In genomic region chr19:5803752-5804515, GRCh38 we compare ENCODE assay signal across 1 cellular context.
TF ChIP-seq lines count a peak whose summit lies in the region.

No MANE protein-coding gene starts in this region.

TF ChIP-seq in HEK293, 187 proteins besides CTCF, POLR2A, EP300 and RAD21 (continued from another document and continues in another):
- TF ChIP-seq ZNF138 (tag by site-specific recombination; IDR thresholded peaks at IDR 0.05; ENCODE audit: borderline replicate concordance): no peak
- peak; percentile 83 for TF ChIP-seq ZNF335 (tag by site-specific recombination; conservative IDR thresholded peaks at IDR 0.05)
- peak; percentile 88 for TF ChIP-seq ZBTB7A (tag by site-specific recombination; IDR thresholded peaks at IDR 0.05; ENCODE audit: low read depth)
- no peak for TF ChIP-seq ZNF174 (tag by site-specific recombination; IDR thresholded peaks at IDR 0.05)
- TF ChIP-seq ZNF624 (tag by site-specific recombination; IDR thresholded peaks at IDR 0.05): no peak
- no peak for TF ChIP-seq AEBP2 (tag by site-specific recombination; IDR thresholded peaks at IDR 0.05; ENCODE audit: borderline replicate concordance)
- no peak for TF ChIP-seq ZSCAN4 (tag by site-specific recombination; IDR thresholded peaks at IDR 0.05)
- no peak; the same call in 1 of the 2 replicates for TF ChIP-seq ZNF148 (tag by site-specific recombination; IDR thresholded peaks at IDR 0.05; ENCODE audit: borderline replicate concordance)
- TF ChIP-seq ZBTB21 (tag by site-specific recombination; IDR thresholded peaks at IDR 0.05): no peak
- TF ChIP-seq ZFP69B (tag by site-specific recombination; IDR thresholded peaks at IDR 0.05): peak; percentile 48; the same call in 1 of the 2 replicates
- no peak for TF ChIP-seq ZNF18 (tag by site-specific recombination; IDR thresholded peaks at IDR 0.05)
- TF ChIP-seq TRIM28 (IDR thresholded peaks at IDR 0.05; ENCODE audit: borderline replicate concordance, low read length): no peak
- no peak for TF ChIP-seq ZNF530 (tag by site-specific recombination; IDR thresholded peaks at IDR 0.05; ENCODE audit: low read depth)
- TF ChIP-seq PATZ1 (tag by site-specific recombination; IDR thresholded peaks at IDR 0.05): peak; percentile 99
- TF ChIP-seq ZNF2 (tag by site-specific recombination; IDR thresholded peaks at IDR 0.05): peak; percentile 93
- TF ChIP-seq ZNF776 (tag by site-specific recombination; IDR thresholded peaks at IDR 0.05; ENCODE audit: borderline replicate concordance): no peak
- no peak for TF ChIP-seq GFI1B (tag by site-specific recombination; IDR thresholded peaks at IDR 0.05)
- no peak for TF ChIP-seq ZNF175 (tag by site-specific recombination; IDR thresholded peaks at IDR 0.05)
- no peak for TF ChIP-seq ZNF571 (tag by site-specific recombination; IDR thresholded peaks at IDR 0.05)
- TF ChIP-seq ZNF398 (tag by site-specific recombination; IDR thresholded peaks at IDR 0.05): peak; percentile 60
- no peak for TF ChIP-seq SCRT2 (tag by site-specific recombination; IDR thresholded peaks at IDR 0.05)
- TF ChIP-seq FEZF1 (tag by site-specific recombination; IDR thresholded peaks at IDR 0.05): no peak
- no peak for TF ChIP-seq ZNF132 (tag by site-specific recombination; IDR thresholded peaks at IDR 0.05; ENCODE audit: borderline replicate concordance)
- no peak for TF ChIP-seq ZNF23 (tag by site-specific recombination; IDR thresholded peaks at IDR 0.05; ENCODE audit: borderline replicate concordance)
- TF ChIP-seq ZFP37 (tag by site-specific recombination; IDR thresholded peaks at IDR 0.05): peak; percentile 87; the same call in 1 of the 2 replicates
- no peak for TF ChIP-seq ZNF791 (tag by site-specific recombination; IDR thresholded peaks at IDR 0.05)
- TF ChIP-seq ZNF747 (tag by site-specific recombination; IDR thresholded peaks at IDR 0.05): no peak
- TF ChIP-seq ZNF76 (tag by site-specific recombination; IDR thresholded peaks at IDR 0.05; ENCODE audit: borderline replicate concordance, low read depth): peak; percentile 59
- TF ChIP-seq KLF1 (tag by site-specific recombination; IDR thresholded peaks at IDR 0.05): peak; percentile 85
- no peak for TF ChIP-seq ZNF514 (tag by site-specific recombination; IDR thresholded peaks at IDR 0.05)
- TF ChIP-seq ZNF394 (tag by site-specific recombination; IDR thresholded peaks at IDR 0.05; ENCODE audit: borderline replicate concordance): peak; percentile 69; the same call in 1 of the 2 replicates
- peak; percentile 56; the same call in 1 of the 2 replicates for TF ChIP-seq ZBTB48 (tag by site-specific recombination; IDR thresholded peaks at IDR 0.05)
- no peak for TF ChIP-seq HOXD13 (CRISPR knock-in tag; IDR thresholded peaks at IDR 0.05; ENCODE audit: borderline replicate concordance)
- peak; percentile 41; the same call in 1 of the 2 replicates for TF ChIP-seq YY1 (tag by site-specific recombination; IDR thresholded peaks at IDR 0.05)
- TF ChIP-seq ZNF211 (tag by site-specific recombination; IDR thresholded peaks at IDR 0.05; ENCODE audit: low read depth): no peak
- peak; percentile 70; the same call in 1 of the 2 replicates for TF ChIP-seq ZNF777 (tag by site-specific recombination; IDR thresholded peaks at IDR 0.05; ENCODE audit: borderline replicate concordance)
- TF ChIP-seq KLF17 (tag by site-specific recombination; IDR thresholded peaks at IDR 0.05): peak; percentile 86
- TF ChIP-seq ZNF510 (tag by site-specific recombination; IDR thresholded peaks at IDR 0.05; ENCODE audit: insufficient replicate concordance): no peak
- TF ChIP-seq KLF10 (tag by site-specific recombination; IDR thresholded peaks at IDR 0.05): peak; percentile 87
- 0 out of 2 replicates have a peak, but pooled peaks have one; percentile 41 for TF ChIP-seq ZNF843 (tag by site-specific recombination; IDR thresholded peaks at IDR 0.05)
- 0 out of 2 replicates have a peak, but pooled peaks have one; percentile 17 for TF ChIP-seq ZNF366 (tag by site-specific recombination; conservative IDR thresholded peaks at IDR 0.05)
- no peak for TF ChIP-seq ZNF214 (tag by site-specific recombination; IDR thresholded peaks at IDR 0.05; ENCODE audit: borderline replicate concordance)
- TF ChIP-seq ZNF501 (tag by site-specific recombination; IDR thresholded peaks at IDR 0.05): peak; percentile 74; the same call in 1 of the 2 replicates
- no peak for TF ChIP-seq PRDM2 (tag by site-specific recombination; IDR thresholded peaks at IDR 0.05; ENCODE audit: borderline replicate concordance)
- TF ChIP-seq ZNF623 (tag by site-specific recombination; IDR thresholded peaks at IDR 0.05): no peak
- no peak for TF ChIP-seq OSR2 (tag by site-specific recombination; IDR thresholded peaks at IDR 0.05)
- no peak for TF ChIP-seq ZNF544 (tag by site-specific recombination; IDR thresholded peaks at IDR 0.05)
